ENCODE assay signal across 1 cellular context in the genomic region with DNA sequence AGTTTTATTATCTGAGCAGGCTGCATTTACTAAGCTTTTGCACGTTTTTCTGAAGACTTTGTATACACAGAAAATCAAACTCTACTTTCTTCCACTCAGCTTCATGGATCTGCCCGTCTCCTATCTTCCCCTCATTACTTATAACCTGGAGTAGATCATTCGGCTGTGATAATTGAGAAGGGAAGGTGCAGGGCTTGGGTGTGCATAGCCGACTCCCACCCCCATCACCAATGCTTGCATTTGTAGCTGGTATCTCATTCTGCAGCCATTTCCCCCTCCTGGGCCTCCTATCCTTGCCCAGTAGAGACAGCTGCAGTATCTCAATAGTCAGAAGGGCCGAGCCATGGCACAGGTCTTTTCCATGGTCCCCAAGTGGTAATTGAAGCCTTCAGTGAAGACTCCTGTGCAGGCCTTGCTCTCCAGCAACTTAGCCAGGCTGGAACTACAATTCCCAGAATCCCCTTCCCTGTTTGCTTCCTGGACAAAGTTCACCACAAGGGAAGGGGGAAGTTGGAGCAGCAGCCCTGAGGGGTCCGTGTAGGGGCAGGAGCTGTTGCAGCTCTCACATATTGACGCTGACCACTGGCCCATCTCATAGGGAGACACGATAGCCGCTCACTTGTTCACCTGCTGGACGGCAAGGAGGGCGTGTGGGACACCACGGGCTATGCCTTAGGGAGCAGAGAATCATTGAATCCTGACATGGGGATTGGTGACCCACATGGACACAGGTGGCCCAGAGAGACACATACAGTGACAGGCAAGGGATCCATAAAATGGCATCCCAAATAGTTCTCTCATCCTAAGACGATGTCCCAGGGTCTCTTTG.
TF ChIP-seq lines count a peak whose summit lies in the region.

No MANE protein-coding gene starts in this region.

TF ChIP-seq in GM12878, 131 proteins besides CTCF, POLR2A, EP300 and RAD21:
- TF ChIP-seq SIX5 (IDR thresholded peaks at IDR 0.05; ENCODE audit: low read depth, low read length, severe bottlenecking) (peak; percentile 74), STAT1 (conservative IDR thresholded peaks at IDR 0.05) (no peak), KDM1A (IDR thresholded peaks at IDR 0.05; ENCODE audit: borderline replicate concordance) (no peak), IKZF1 (conservative IDR thresholded peaks at IDR 0.05) (peak; percentile 59), NR2C2 (IDR thresholded peaks at IDR 0.05; ENCODE audit: borderline replicate concordance, control insufficient read depth, insufficient read length, low read depth) (peak; percentile 38), NR2C1 (IDR thresholded peaks at IDR 0.05) (peak; percentile 97), MTA2 (IDR thresholded peaks at IDR 0.05; ENCODE audit: low read depth) (peak; percentile 56), HCFC1 (IDR thresholded peaks at IDR 0.05; ENCODE audit: low read length) (peak; percentile 74), RBBP5 (conservative IDR thresholded peaks at IDR 0.05) (no peak), RUNX3 (IDR thresholded peaks at IDR 0.05; ENCODE audit: low read length) (peak; percentile 61), GABPA (IDR thresholded peaks at IDR 0.05; ENCODE audit: low read depth) (peak; percentile 91)
- TF ChIP-seq, protein P1, sequence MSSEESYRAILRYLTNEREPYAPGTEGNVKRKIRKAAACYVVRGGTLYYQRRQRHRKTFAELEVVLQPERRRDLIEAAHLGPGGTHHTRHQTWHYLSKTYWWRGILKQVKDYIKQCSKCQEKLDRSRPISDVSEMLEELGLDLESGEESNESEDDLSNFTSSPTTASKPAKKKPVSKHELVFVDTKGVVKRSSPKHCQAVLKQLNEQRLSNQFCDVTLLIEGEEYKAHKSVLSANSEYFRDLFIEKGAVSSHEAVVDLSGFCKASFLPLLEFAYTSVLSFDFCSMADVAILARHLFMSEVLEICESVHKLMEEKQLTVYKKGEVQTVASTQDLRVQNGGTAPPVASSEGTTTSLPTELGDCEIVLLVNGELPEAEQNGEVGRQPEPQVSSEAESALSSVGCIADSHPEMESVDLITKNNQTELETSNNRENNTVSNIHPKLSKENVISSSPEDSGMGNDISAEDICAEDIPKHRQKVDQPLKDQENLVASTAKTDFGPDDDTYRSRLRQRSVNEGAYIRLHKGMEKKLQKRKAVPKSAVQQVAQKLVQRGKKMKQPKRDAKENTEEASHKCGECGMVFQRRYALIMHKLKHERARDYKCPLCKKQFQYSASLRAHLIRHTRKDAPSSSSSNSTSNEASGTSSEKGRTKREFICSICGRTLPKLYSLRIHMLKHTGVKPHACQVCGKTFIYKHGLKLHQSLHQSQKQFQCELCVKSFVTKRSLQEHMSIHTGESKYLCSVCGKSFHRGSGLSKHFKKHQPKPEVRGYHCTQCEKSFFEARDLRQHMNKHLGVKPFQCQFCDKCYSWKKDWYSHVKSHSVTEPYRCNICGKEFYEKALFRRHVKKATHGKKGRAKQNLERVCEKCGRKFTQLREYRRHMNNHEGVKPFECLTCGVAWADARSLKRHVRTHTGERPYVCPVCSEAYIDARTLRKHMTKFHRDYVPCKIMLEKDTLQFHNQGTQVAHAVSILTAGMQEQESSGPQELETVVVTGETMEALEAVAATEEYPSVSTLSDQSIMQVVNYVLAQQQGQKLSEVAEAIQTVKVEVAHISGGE (CRISPR knock-in tag; IDR thresholded peaks at IDR 0.05): peak; percentile 14; the same call in 1 of the 2 replicates
- TF ChIP-seq, protein P2, sequence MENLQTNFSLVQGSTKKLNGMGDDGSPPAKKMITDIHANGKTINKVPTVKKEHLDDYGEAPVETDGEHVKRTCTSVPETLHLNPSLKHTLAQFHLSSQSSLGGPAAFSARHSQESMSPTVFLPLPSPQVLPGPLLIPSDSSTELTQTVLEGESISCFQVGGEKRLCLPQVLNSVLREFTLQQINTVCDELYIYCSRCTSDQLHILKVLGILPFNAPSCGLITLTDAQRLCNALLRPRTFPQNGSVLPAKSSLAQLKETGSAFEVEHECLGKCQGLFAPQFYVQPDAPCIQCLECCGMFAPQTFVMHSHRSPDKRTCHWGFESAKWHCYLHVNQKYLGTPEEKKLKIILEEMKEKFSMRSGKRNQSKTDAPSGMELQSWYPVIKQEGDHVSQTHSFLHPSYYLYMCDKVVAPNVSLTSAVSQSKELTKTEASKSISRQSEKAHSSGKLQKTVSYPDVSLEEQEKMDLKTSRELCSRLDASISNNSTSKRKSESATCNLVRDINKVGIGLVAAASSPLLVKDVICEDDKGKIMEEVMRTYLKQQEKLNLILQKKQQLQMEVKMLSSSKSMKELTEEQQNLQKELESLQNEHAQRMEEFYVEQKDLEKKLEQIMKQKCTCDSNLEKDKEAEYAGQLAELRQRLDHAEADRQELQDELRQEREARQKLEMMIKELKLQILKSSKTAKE (IDR thresholded peaks at IDR 0.05; ENCODE audit: low read depth, poor library complexity, severe bottlenecking): no peak
- TF ChIP-seq, protein P3, sequence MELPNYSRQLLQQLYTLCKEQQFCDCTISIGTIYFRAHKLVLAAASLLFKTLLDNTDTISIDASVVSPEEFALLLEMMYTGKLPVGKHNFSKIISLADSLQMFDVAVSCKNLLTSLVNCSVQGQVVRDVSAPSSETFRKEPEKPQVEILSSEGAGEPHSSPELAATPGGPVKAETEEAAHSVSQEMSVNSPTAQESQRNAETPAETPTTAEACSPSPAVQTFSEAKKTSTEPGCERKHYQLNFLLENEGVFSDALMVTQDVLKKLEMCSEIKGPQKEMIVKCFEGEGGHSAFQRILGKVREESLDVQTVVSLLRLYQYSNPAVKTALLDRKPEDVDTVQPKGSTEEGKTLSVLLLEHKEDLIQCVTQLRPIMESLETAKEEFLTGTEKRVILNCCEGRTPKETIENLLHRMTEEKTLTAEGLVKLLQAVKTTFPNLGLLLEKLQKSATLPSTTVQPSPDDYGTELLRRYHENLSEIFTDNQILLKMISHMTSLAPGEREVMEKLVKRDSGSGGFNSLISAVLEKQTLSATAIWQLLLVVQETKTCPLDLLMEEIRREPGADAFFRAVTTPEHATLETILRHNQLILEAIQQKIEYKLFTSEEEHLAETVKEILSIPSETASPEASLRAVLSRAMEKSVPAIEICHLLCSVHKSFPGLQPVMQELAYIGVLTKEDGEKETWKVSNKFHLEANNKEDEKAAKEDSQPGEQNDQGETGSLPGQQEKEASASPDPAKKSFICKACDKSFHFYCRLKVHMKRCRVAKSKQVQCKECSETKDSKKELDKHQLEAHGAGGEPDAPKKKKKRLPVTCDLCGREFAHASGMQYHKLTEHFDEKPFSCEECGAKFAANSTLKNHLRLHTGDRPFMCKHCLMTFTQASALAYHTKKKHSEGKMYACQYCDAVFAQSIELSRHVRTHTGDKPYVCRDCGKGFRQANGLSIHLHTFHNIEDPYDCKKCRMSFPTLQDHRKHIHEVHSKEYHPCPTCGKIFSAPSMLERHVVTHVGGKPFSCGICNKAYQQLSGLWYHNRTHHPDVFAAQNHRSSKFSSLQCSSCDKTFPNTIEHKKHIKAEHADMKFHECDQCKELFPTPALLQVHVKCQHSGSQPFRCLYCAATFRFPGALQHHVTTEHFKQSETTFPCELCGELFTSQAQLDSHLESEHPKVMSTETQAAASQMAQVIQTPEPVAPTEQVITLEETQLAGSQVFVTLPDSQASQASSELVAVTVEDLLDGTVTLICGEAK (IDR thresholded peaks at IDR 0.05; ENCODE audit: borderline replicate concordance): peak; percentile 84
